Comparison of ENCODE assay signal across 8 cellular contexts in genomic region chr5:179836225-179837019, GRCh38. TPM values are rescaled to one million over a fixed set of nuclear protein-coding genes. Genes with fewer than 3 reads are reported as not detected.
DNase-seq lines count a peak whose midpoint lies in the region; ATAC-seq lines count a peak whose summit lies in the region.

No MANE protein-coding gene starts in this region.

- ATAC-seq in HG03571 (IDR thresholded peaks at IDR 0.05; ENCODE audit: unreplicated experiment) (peak; percentile 48), left lobe of liver (peak; percentile 7), HG02840 (IDR thresholded peaks at IDR 0.05; ENCODE audit: low FRiP score, unreplicated experiment) (no peak)
- peak; percentile 97 for ATAC-seq in stimulated activated naive CD8-positive, alpha-beta T cell treated with anti-CD3 and anti-CD28 coated beads, Interleukin-15, amount 100 ng/mL, for 72 hours

- H3K4me3 Mint-ChIP-seq in stimulated activated naive CD8-positive, alpha-beta T cell treated with anti-CD3 and anti-CD28 coated beads, Interleukin-15, amount 100 ng/mL, for 72 hours, result peak overlapping the region; percentile 67 to 70

- DNase-seq in EL (peak; percentile 36), left lobe of liver (ENCODE audit: low spot score) (no peak), DMS 273 (lab: John Stamatoyannopoulos, UW; ENCODE audit: unreplicated experiment) (no peak), hepatic stellate cell (ENCODE audit: low spot score) (no peak)
- peak; percentile 24 to 44 for DNase-seq in activated T-helper 1 cell treated with anti-CD3 and anti-CD28 coated beads, Interleukin-2, amount 50 U/mL, for 16 hours (ENCODE audit: low read depth in 1 of 2, low spot score in 1 of 2)
- peak; percentile 44 to 69 for DNase-seq in stimulated activated naive CD8-positive, alpha-beta T cell treated with anti-CD3 and anti-CD28 coated beads, Interleukin-15, amount 100 ng/mL, for 72 hours

- H3K4me1 Mint-ChIP-seq in stimulated activated naive CD8-positive, alpha-beta T cell treated with anti-CD3 and anti-CD28 coated beads, Interleukin-15, amount 100 ng/mL, for 72 hours, result peaks cover 33% of the 10 kb centered on the region

- no peaks in the 10 kb centered on the region for H3K9me3 Mint-ChIP-seq in stimulated activated naive CD8-positive, alpha-beta T cell treated with anti-CD3 and anti-CD28 coated beads, Interleukin-15, amount 100 ng/mL, for 72 hours

- H3K27me3 Mint-ChIP-seq in stimulated activated naive CD8-positive, alpha-beta T cell treated with anti-CD3 and anti-CD28 coated beads, Interleukin-15, amount 100 ng/mL, for 72 hours, result no peaks in the 10 kb centered on the region

- H3K27ac Mint-ChIP-seq in stimulated activated naive CD8-positive, alpha-beta T cell treated with anti-CD3 and anti-CD28 coated beads, Interleukin-15, amount 100 ng/mL, for 72 hours, result peak overlapping the region; percentile 91 to 96

RNA-seq across cellular contexts. Expression of gene SQSTM1, which starts 15.7 kb away (rescaled TPM):
- total RNA-seq in left lobe of liver, result 361 TPM

RNA-seq across cellular contexts. Expression of gene MRNIP, which starts 22.2 kb away (rescaled TPM):
- 12.8 TPM for total RNA-seq in left lobe of liver

RNA-seq across cellular contexts. Expression of gene MGAT4B, which starts 29.8 kb away (rescaled TPM):
- 192 TPM for total RNA-seq in left lobe of liver

RNA-seq across cellular contexts. Expression of gene LTC4S, which starts 42.6 kb away (rescaled TPM):
- total RNA-seq in left lobe of liver, result 2.6 TPM

Comparison
In these comparisons a context has a peak if more than half of its experiments do, and no peak if none do; other contexts are left out.
1. DNase-seq: peak in EL (single experiment), activated T-helper 1 cell treated with anti-CD3 and anti-CD28 coated beads, Interleukin-2, amount 50 U/mL, for 16 hours (2 of 2) and stimulated activated naive CD8-positive, alpha-beta T cell treated with anti-CD3 and anti-CD28 coated beads, Interleukin-15, amount 100 ng/mL, for 72 hours (2 of 2); none in left lobe of liver (single experiment), DMS 273 (single experiment) and hepatic stellate cell (single experiment).